8 cellular contexts compared by ENCODE assay signal in the genomic region with DNA sequence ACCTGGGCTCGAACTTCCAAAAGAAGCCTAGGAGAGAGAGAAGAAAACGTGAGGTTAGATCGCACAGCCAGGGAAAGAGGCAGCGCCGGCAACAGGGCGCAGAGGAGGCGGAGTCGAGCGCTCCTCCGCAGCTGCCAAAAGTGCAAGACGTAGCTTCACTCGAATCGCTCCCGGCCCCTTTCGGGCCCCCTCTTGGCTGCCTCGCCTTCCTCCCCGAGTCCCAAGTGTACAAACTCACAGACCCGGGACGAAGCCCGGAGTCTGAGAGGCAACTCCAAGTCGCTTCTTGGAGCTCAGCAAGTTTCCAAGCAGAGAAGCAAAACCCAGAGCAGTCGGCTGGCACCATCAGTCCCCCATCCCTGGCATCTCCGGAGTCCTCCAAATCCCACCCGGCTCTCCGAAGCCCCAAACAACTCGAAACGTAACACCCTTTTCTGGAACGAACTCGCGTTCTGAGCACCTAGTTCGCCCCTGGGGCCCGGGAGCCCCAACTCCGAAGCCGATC. TPM values are rescaled to one million over a fixed set of nuclear protein-coding genes. Genes with fewer than 3 reads are reported as not detected.
DNase-seq lines count a peak whose midpoint lies in the region; ATAC-seq and TF ChIP-seq lines count a peak whose summit lies in the region.

No MANE protein-coding gene starts in this region.

- CTCF ChIA-PET in T-cell (lab: Charles Lee), result interaction anchor here in 1 of 2 donors (0.7 to 1.0 kb wide), 2 partner anchors 39 to 112 kb away, joined by 3 to 4 read pairs; no protein-coding TSS in a partner anchor

- no peak for TF ChIP-seq POLR2A in uterus (IDR thresholded peaks at IDR 0.05)

- H3K4ac ChIP-seq in trophoblast cell (ENCODE audit: low read depth, low read length), result peak overlapping the region; percentile 50

- H2BK12ac ChIP-seq in trophoblast cell (ENCODE audit: low read length), result no peak overlapping the region

- H4K91ac ChIP-seq in trophoblast cell (ENCODE audit: low read depth, low read length), result no peak overlapping the region

- H2BK5ac ChIP-seq in trophoblast cell (ENCODE audit: low read depth, low read length, poor library complexity), result no peak overlapping the region

- peak overlapping the region; percentile 82 to 90 for H3K27ac Mint-ChIP-seq in T-cell

- H3K4me3 ChIP-seq in heart right ventricle, result peak overlapping the region; percentile 66 to 96 (median 88)
- peak overlapping the region; percentile 90 for H3K4me3 ChIP-seq in trophoblast cell (ENCODE audit: low read depth, low read length)
- peak overlapping the region; percentile 65 to 81 for H3K4me3 ChIP-seq in uterus

- H2AFZ ChIP-seq in trophoblast cell (ENCODE audit: insufficient read depth, low read length, poor library complexity), result no peak overlapping the region

- H3K79me1 ChIP-seq in trophoblast cell (ENCODE audit: low read length), result peaks cover 9% of the 10 kb centered on the region

- peak overlapping the region; percentile 21 for H4K8ac ChIP-seq in trophoblast cell (ENCODE audit: low read depth, low read length)

- intact Hi-C loops in heart right ventricle (cut with DNase I), result loop anchor here in 4 of 10 donors (5.0 kb wide), 4 partner anchors 38 to 272 kb away; a partner anchor contains a TSS
- intact Hi-C loops in uterus (cut with DNase I; ENCODE audit: low total_unique reads), result no loop called here

- peaks cover 0 to 27% (median 18%) of the 10 kb centered on the region in 9 donors for H3K4me1 ChIP-seq in heart right ventricle
- peaks cover 2 to 3% of the 10 kb centered on the region in 2 experiments for H3K4me1 ChIP-seq in trophoblast cell (ENCODE audit: control insufficient read depth in 1 of 2, insufficient read depth in 2 of 2, low read length in 2 of 2)
- peaks cover 0 to 6% of the 10 kb centered on the region in 2 donors for H3K4me1 ChIP-seq in uterus

- H3K23ac ChIP-seq in trophoblast cell (ENCODE audit: low read length), result no peak overlapping the region

- H3K14ac ChIP-seq in trophoblast cell (ENCODE audit: low read length), result no peak overlapping the region

- no peaks in the 10 kb centered on the region for H3K9me3 Mint-ChIP-seq in T-cell

- peak overlapping the region in 9 of 10 donors; percentile 80 to 95 (median 87) for H3K27ac ChIP-seq in heart right ventricle
- no peak overlapping the region for H3K27ac ChIP-seq in trophoblast cell (ENCODE audit: low read depth, low read length)
- H3K27ac ChIP-seq in uterus, result peak overlapping the region; percentile 92 to 94

- H3K9ac ChIP-seq in trophoblast cell (ENCODE audit: low read length), result peak overlapping the region; percentile 64

- peak overlapping the region; percentile 94 to 96 (median 95) for H3K4me3 Mint-ChIP-seq in T-cell

- H3K79me2 ChIP-seq in trophoblast cell (ENCODE audit: control insufficient read depth, insufficient read depth, low read length, poor library complexity), result peaks cover 12% of the 10 kb centered on the region

- H3K36me3 Mint-ChIP-seq in T-cell, result peaks cover 6% of the 10 kb centered on the region

- DNase-seq in AG20443 (ENCODE audit: low spot score) (peak; percentile 90), T-cell (peak; percentile 13 to 59 (median 37)), amniotic epithelial cell (ENCODE audit: low read depth) (peak; percentile 58), heart right ventricle (peak; percentile 64 to 70), trophoblast cell (peak; percentile 31 to 64), uterus (peak; percentile 66 to 77)

- H3K4me1 Mint-ChIP-seq in T-cell, result peaks cover 20 to 27% (median 24%) of the 10 kb centered on the region in 3 donors

- peaks cover 17 to 18% of the 10 kb centered on the region in 2 donors for H3K27me3 Mint-ChIP-seq in T-cell

- no peak overlapping the region for H3K18ac ChIP-seq in trophoblast cell (ENCODE audit: low read length)

- ATAC-seq in GM19043 (IDR thresholded peaks at IDR 0.05; ENCODE audit: low read depth, unreplicated experiment), result peak; percentile 48
- peak; percentile 38 for ATAC-seq in HG03520 (IDR thresholded peaks at IDR 0.05; ENCODE audit: unreplicated experiment)
- peak; percentile 35 to 49 (median 42) for ATAC-seq in T-cell (replicated peaks in 1 of 4)
- peak; percentile 61 to 92 (median 83) for ATAC-seq in heart right ventricle

- H2AK5ac ChIP-seq in trophoblast cell (ENCODE audit: low read length), result no peak overlapping the region

- H3K27me3 ChIP-seq in heart right ventricle (peaks cover 0 to 24% (median 0%) of the 10 kb centered on the region in 7 donors), trophoblast cell (ENCODE audit: insufficient read depth, low read length) (no peaks in the 10 kb centered on the region), uterus (no peaks in the 10 kb centered on the region)

- H2BK120ac ChIP-seq in trophoblast cell (ENCODE audit: insufficient read depth, low read length, poor library complexity), result no peak overlapping the region

- peak overlapping the region; percentile 93 for H3K4me2 ChIP-seq in trophoblast cell (ENCODE audit: low read length)

- 0% methylated on average over 34 of the region's 34 CpGs for WGBS in heart right ventricle, 2 donors
- WGBS in trophoblast cell (ENCODE audit: extremely low coverage, insufficient coverage, insufficient read length), result no CpG with 5 or more reads among the region's 34 CpGs

- no peak overlapping the region for H4K12ac ChIP-seq in trophoblast cell (ENCODE audit: low read depth, low read length)

- POLR2A ChIA-PET in T-cell (lab: Charles Lee), result interaction anchor here (0.6 to 0.8 kb wide), 5 partner anchors 41 to 1709 kb away, joined by 3 read pairs; no protein-coding TSS in a partner anchor

- H3K9me3 ChIP-seq in heart right ventricle (no peaks in the 10 kb centered on the region), trophoblast cell (ENCODE audit: insufficient read depth, low read depth, low read length) (no peaks in the 10 kb centered on the region), uterus (no peaks in the 10 kb centered on the region)

- TF ChIP-seq CTCF in heart right ventricle (IDR thresholded peaks at IDR 0.05) (no peak), uterus (IDR thresholded peaks at IDR 0.05) (no peak)

- H3K36me3 ChIP-seq in heart right ventricle, result peaks cover 0 to 44% (median 13%) of the 10 kb centered on the region in 9 donors
- H3K36me3 ChIP-seq in trophoblast cell (ENCODE audit: control insufficient read depth in 1 of 2, insufficient read depth in 2 of 2, low read length in 2 of 2), result peaks cover 0 to 6% of the 10 kb centered on the region in 2 experiments
- no peaks in the 10 kb centered on the region for H3K36me3 ChIP-seq in uterus

RNA-seq across cellular contexts. Expression of a gene that starts 1.2 kb away (rescaled TPM):
- total RNA-seq in T-cell (10 to 100 TPM; 21.3 to 25.9 (median 23.6) TPM), heart right ventricle (10 to 100 TPM in 8 of 10 donors, 1 to 10 TPM in 2; 9.8 to 17.9 (median 13.0) TPM), uterus (10 to 100 TPM; 15.6 to 94.6 (median 29.7) TPM)
- polyA plus RNA-seq in heart right ventricle, result 1 to 10 TPM; 3.3 to 9.6 TPM
- polyA plus RNA-seq in trophoblast cell (2013), result 20.0 and 20.5 TPM in 2 replicates

RNA-seq across cellular contexts. Expression of a gene that starts 41.3 kb away (rescaled TPM):
- 1 to 10 TPM in 4 of 5 donors, under 1 TPM in 1; 0.73 to 6.4 (median 5.3) TPM for total RNA-seq in T-cell
- total RNA-seq in heart right ventricle, result 10 to 100 TPM; 11.0 to 26.2 (median 16.8) TPM
- 1 to 10 TPM; 6.8 to 8.5 TPM for polyA plus RNA-seq in heart right ventricle
- polyA plus RNA-seq in trophoblast cell (2013), result 4.8 and 5.4 TPM in 2 replicates
- 1 to 10 TPM; 1.5 to 7.2 (median 3.1) TPM for total RNA-seq in uterus

Comparison
In these comparisons a context has a peak if more than half of its experiments do, and no peak if none do; other contexts are left out.
1. DNase-seq: peak in every context shown above with its lines; median percentile 90 in AG20443; 72 in uterus; 67 in heart right ventricle; 58 in amniotic epithelial cell; 48 in trophoblast cell; 37 in T-cell.